In the genomic region with DNA sequence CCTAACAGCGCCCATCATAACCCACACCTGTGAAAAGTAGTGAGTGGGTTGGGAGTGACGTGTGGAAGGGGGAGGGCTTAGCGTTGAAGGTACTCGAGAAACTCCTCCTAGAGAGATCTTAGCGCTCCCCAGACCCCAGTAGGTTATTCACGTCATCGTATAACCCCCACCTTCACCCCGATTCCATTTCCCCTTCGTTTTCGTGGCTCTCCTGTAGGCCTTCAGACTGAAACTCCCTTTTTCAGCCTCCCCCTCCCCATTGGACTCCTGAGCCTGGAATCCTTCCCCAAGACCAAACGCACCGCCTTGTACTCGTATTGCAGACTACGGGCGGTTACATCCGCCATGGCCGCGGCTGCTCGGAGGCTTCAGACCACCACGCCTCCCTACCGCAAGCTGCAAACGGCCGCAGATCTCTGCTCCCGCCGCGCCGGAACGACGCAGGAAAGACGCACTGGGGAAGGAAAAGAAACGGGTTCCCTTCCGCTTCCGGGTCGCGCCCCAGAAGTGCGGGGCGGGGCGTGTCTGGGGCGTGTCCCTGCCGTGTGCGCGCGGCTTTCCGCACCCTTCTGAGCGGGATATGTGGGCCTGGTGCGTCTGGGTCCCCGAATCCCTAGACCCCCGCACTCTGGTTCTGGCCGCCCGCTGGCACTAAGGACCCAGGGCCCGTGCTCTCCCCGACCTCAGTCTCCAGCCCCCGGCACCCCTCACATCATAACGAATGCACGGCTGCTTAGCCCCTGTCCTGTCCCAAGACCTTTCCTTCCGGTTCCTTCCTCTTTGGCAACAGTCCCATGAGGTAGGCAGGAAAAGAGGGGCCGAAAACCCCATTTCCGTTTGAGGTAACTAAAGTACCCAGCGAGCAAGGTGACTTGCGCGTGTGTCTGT, we compare ENCODE assay signal across 8 cellular contexts. TPM values are rescaled to one million over a fixed set of nuclear protein-coding genes. Genes with fewer than 3 reads are reported as not detected.
DNase-seq lines count a peak whose midpoint lies in the region; ATAC-seq and TF ChIP-seq lines count a peak whose summit lies in the region.

A gene (minus strand): TSS at position 456 of the 888 bp plus-strand sequence. CDS start 109 bp downstream, at position 347.

- peaks cover 20 to 71% (median 41%) of the 10 kb centered on the region in 6 donors for H3K4me1 ChIP-seq in spleen

- peak within 1 kb of the TSS; percentile 64 to 94 (median 89) for H3K27ac ChIP-seq in spleen

- WGBS in spleen, 5 donors = 0 to 1% (median 1%) methylated on average over 45 to 61 of the region's 61 CpGs

- peak within 1 kb of the TSS; percentile 96 to 99 for H3K4me3 ChIP-seq in cardiac fibroblast (replicated peaks in 1 of 2; ENCODE audit: low read depth in 2 of 2, low read length in 2 of 2)
- peak within 1 kb of the TSS; percentile 72 to 84 (median 81) for H3K4me3 ChIP-seq in spleen

- peaks cover 0 to 43% (median 41%) of the 10 kb centered on the region in 6 donors for H3K36me3 ChIP-seq in spleen

- DNase-seq in AG09319 (ENCODE audit: extremely low read depth, low read depth) = peak; percentile 29
- peak; percentile 83 to 89 for DNase-seq in NCI-H446 (lab: John Stamatoyannopoulos, UW)
- DNase-seq in activated CD4-positive, CD25-positive, alpha-beta regulatory T cell (lab: John Stamatoyannopoulos, UW) = peak; percentile 69 to 83 (median 80)
- peak; percentile 84 to 85 for DNase-seq in cardiac fibroblast (ENCODE audit: low read depth in 2 of 2)
- peak; percentile 94 for DNase-seq in inferior parietal cortex (ENCODE audit: extremely low spot score)
- peak; percentile 96 for DNase-seq in spleen

- peak; percentile 49 to 77 (median 66) for TF ChIP-seq POLR2A in spleen (IDR thresholded peaks at IDR 0.05)

- no peaks in the 10 kb centered on the region for H3K9me3 ChIP-seq in spleen

- intact Hi-C loops in spleen (cut with DNase I; ENCODE audit: low total_unique reads) = loop anchor here (10.0 kb wide), 1 partner anchor 209 kb away; no protein-coding TSS in a partner anchor

- ATAC-seq in GM19035 (IDR thresholded peaks at IDR 0.05; ENCODE audit: unreplicated experiment) = peak; percentile 94
- peak; percentile 87 for ATAC-seq in HG03342 (IDR thresholded peaks at IDR 0.05; ENCODE audit: unreplicated experiment)

- no peak for TF ChIP-seq CTCF in AG09319 (IDR thresholded peaks at IDR 0.05; ENCODE audit: low read depth, low read length)
- TF ChIP-seq CTCF in cardiac fibroblast (IDR thresholded peaks at IDR 0.05; ENCODE audit: low read depth, low read length) = no peak
- peak in 2 of 11 experiments; percentile 12 to 15 for TF ChIP-seq CTCF in spleen (IDR thresholded peaks at IDR 0.05 in 8 of 11, conservative IDR thresholded peaks at IDR 0.05 in 3 of 11)

- no peaks in the 10 kb centered on the region for H3K27me3 ChIP-seq in spleen (replicated peaks in 1 of 7)

RNA-seq across cellular contexts. Expression of the gene that starts here (rescaled TPM):
- total RNA-seq in spleen = 100 to 1,000 TPM; 110 to 139 (median 130) TPM
- 10 to 100 TPM; 60.5 to 74.4 (median 73.6) TPM for polyA plus RNA-seq in spleen

Comparison
In these comparisons a context has a peak if more than half of its experiments do, and no peak if none do; other contexts are left out.
1. Peak in every context shown above with its lines: DNase-seq, ATAC-seq, H3K4me3 ChIP-seq and H3K27ac ChIP-seq.
2. DNase-seq: peak in every context shown above with its lines; median percentile 96 in spleen; 94 in inferior parietal cortex; 86 in NCI-H446; 84 in cardiac fibroblast; 80 in activated CD4-positive, CD25-positive, alpha-beta regulatory T cell; 29 in AG09319.